ENCODE assay signal across 8 cellular contexts in the genomic region with DNA sequence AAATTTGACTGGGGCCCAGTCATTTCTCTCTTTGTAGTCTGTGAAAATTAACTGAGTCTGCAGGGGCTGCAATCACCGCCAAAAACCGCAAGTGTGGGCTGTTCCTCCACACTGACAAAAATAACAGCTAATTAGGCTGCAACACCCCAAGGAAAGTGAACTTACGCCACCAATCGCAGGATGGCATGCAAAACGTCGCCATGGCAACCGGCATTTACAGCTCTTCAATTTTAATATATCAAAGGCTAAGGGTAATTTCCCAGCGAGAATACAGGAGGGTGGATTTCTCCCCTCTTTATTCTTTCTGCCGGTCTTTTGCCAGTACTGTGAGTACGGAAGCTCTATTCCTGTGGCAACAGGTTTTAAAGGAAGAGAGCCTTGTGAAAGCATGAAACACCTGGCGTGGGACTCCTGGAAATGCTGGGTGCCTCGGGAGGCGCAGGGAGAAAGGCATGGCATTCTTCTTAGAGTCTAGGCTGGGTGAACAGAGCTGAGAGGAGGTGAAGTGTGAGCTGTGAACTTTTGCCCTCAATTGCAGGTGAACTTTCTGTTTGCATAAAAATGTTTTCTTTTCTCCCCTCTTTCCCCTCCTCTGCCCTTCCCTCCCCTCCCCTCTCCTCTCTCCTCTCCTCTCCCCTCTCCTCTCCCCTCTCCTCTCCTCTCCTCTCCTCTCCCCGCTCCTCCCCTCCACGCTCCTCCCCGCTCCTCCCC.
DNase-seq lines count a peak whose midpoint lies in the region; ATAC-seq and TF ChIP-seq lines count a peak whose summit lies in the region.

No MANE protein-coding gene starts in this region.

- H3K9me3 ChIP-seq in CD4-positive, CD25-positive, alpha-beta regulatory T cell (ENCODE audit: control insufficient read depth in 2 of 2, low read length in 2 of 2), result no peaks in the 10 kb centered on the region
- H3K9me3 ChIP-seq in mucosa of descending colon, result no peaks in the 10 kb centered on the region

- peak overlapping the region; percentile 76 for H3K4me3 ChIP-seq in CD4-positive, CD25-positive, alpha-beta regulatory T cell (ENCODE audit: low read depth, low read length)
- no peak overlapping the region for H3K4me3 ChIP-seq in mucosa of descending colon

- no peaks in the 10 kb centered on the region for H3K27me3 Mint-ChIP-seq in CD4-positive, CD25-positive, alpha-beta regulatory T cell
- no peaks in the 10 kb centered on the region for H3K27me3 Mint-ChIP-seq in stimulated activated memory B cell treated with anti-CD40 and anti-IgM and Interleukin-4, amounts not matched to agents 10 μg/mL and 1 μg/mL and 100 μg/mL, for 72 hours

- peak overlapping the region; percentile 92 to 97 (median 93) for H3K27ac Mint-ChIP-seq in CD4-positive, CD25-positive, alpha-beta regulatory T cell
- peak overlapping the region; percentile 93 for H3K27ac Mint-ChIP-seq in stimulated activated memory B cell treated with anti-CD40 and anti-IgM and Interleukin-4, amounts not matched to agents 10 μg/mL and 1 μg/mL and 100 μg/mL, for 72 hours

- TF ChIP-seq POLR2A in Raji (IDR thresholded peaks at IDR 0.05; ENCODE audit: insufficient read depth, low read depth, low read length), result peak; percentile 18; the same call in 1 of the 2 replicates

- H3K27me3 ChIP-seq in CD4-positive, CD25-positive, alpha-beta regulatory T cell (ENCODE audit: control insufficient read depth, insufficient read depth, low read length), result no peaks in the 10 kb centered on the region

- intact Hi-C loops in mucosa of descending colon (cut with DNase I, micrococcal nuclease), result no loop called here

- no peak for TF ChIP-seq CTCF in mucosa of descending colon (IDR thresholded peaks at IDR 0.05)

- peaks cover 5 to 24% (median 11%) of the 10 kb centered on the region in 4 donors for H3K4me1 Mint-ChIP-seq in CD4-positive, CD25-positive, alpha-beta regulatory T cell
- H3K4me1 Mint-ChIP-seq in stimulated activated memory B cell treated with anti-CD40 and anti-IgM and Interleukin-4, amounts not matched to agents 10 μg/mL and 1 μg/mL and 100 μg/mL, for 72 hours, result peaks cover 56% of the 10 kb centered on the region

- peak; percentile 73 to 76 for ATAC-seq in CD4-positive, CD25-positive, alpha-beta regulatory T cell (ENCODE audit: low read depth in 2 of 2)
- ATAC-seq in GM19468 (IDR thresholded peaks at IDR 0.05; ENCODE audit: extremely low read depth, unreplicated experiment) (peak; percentile 86), HG03571 (IDR thresholded peaks at IDR 0.05; ENCODE audit: unreplicated experiment) (peak; percentile 63), mucosa of descending colon (peak; percentile 81), SK-N-SH treated with all-trans-retinoic acid at 6 μM for 48 hours (no peak)
- ATAC-seq in stimulated activated memory B cell treated with anti-CD40 and anti-IgM and Interleukin-4, amounts not matched to agents 10 μg/mL and 1 μg/mL and 100 μg/mL, for 72 hours, result peak; percentile 88

- H3K9me3 Mint-ChIP-seq in CD4-positive, CD25-positive, alpha-beta regulatory T cell, result peaks cover 0 to 1% (median 0%) of the 10 kb centered on the region in 7 donors
- H3K9me3 Mint-ChIP-seq in stimulated activated memory B cell treated with anti-CD40 and anti-IgM and Interleukin-4, amounts not matched to agents 10 μg/mL and 1 μg/mL and 100 μg/mL, for 72 hours, result no peaks in the 10 kb centered on the region

- H3K4me3 Mint-ChIP-seq in CD4-positive, CD25-positive, alpha-beta regulatory T cell, result peak overlapping the region; percentile 49 to 82 (median 81)
- peak overlapping the region; percentile 92 for H3K4me3 Mint-ChIP-seq in stimulated activated memory B cell treated with anti-CD40 and anti-IgM and Interleukin-4, amounts not matched to agents 10 μg/mL and 1 μg/mL and 100 μg/mL, for 72 hours

- peaks cover 12% of the 10 kb centered on the region for H3K4me1 ChIP-seq in CD4-positive, CD25-positive, alpha-beta regulatory T cell (ENCODE audit: control insufficient read depth, insufficient read depth, low read length, poor library complexity, severe bottlenecking)
- H3K4me1 ChIP-seq in mucosa of descending colon (ENCODE audit: low read depth), result peaks cover 10% of the 10 kb centered on the region

- DNase-seq in CD4-positive, CD25-positive, alpha-beta regulatory T cell, result peak; percentile 73 to 82 (median 78)
- peak; percentile 86 for DNase-seq in activated naive CD4-positive, alpha-beta T cell treated with Interleukin-2 at 50 U/mL for 16 hours
- peak; percentile 70 to 83 (median 78) for DNase-seq in mucosa of descending colon

- H3K36me3 ChIP-seq in CD4-positive, CD25-positive, alpha-beta regulatory T cell (ENCODE audit: control insufficient read depth, insufficient read depth, low read length), result no peaks in the 10 kb centered on the region
- no peaks in the 10 kb centered on the region for H3K36me3 ChIP-seq in mucosa of descending colon (ENCODE audit: low read depth)

- no peaks in the 10 kb centered on the region for H3K36me3 Mint-ChIP-seq in CD4-positive, CD25-positive, alpha-beta regulatory T cell
- H3K36me3 Mint-ChIP-seq in stimulated activated memory B cell treated with anti-CD40 and anti-IgM and Interleukin-4, amounts not matched to agents 10 μg/mL and 1 μg/mL and 100 μg/mL, for 72 hours, result no peaks in the 10 kb centered on the region

- H3K27ac ChIP-seq in CD4-positive, CD25-positive, alpha-beta regulatory T cell (ENCODE audit: insufficient read depth, low read length, poor library complexity, severe bottlenecking), result peak overlapping the region; percentile 68

TF ChIP-seq in SK-N-SH treated with all-trans-retinoic acid at 6 μM for 48 hours, 23 proteins besides CTCF, POLR2A, EP300 and RAD21:
- TF ChIP-seq RARB (CRISPR knock-in tag; IDR thresholded peaks at IDR 0.05), result no peak
